26 cellular contexts compared by ENCODE assay signal in genomic region chr1:168419746-168420145, GRCh38.
DNase-seq lines count a peak whose midpoint lies in the region; ATAC-seq, FAIRE-seq and TF ChIP-seq lines count a peak whose summit lies in the region.
"Had no signal": no experiment of that assay in that cellular context is flagged by ENCODE, and none has a peak within 500 bp of the region (broad histone marks: within the 10 kb centered on the region; RNA-seq: fewer than 3 reads in every experiment).

No MANE protein-coding gene starts in this region.

- peak overlapping the region; percentile 16 for H3K27ac Mint-ChIP-seq in activated CD4-positive, alpha-beta T cell treated with anti-CD3 and anti-CD28 coated beads for 36 hours
- no peak overlapping the region for H3K27ac Mint-ChIP-seq in astrocyte (ENCODE audit: unreplicated experiment)
- H3K27ac Mint-ChIP-seq: type B pancreatic cell had no signal

- WGBS in mesodermal cell (ENCODE audit: insufficient coverage in 2 of 2), 2 experiments = 60% methylated on average over 1 of the region's 4 CpGs; no CpG with 5 or more reads in 1 of the 2 experiments

- CTCF ChIA-PET in activated CD4-positive, alpha-beta T cell treated with anti-CD3 and anti-CD28 coated beads for 36 hours (lab: Charles Lee) = interaction anchor here (1.8 kb wide), 1 partner anchor 20 kb away, joined by 5 read pairs; no protein-coding TSS in a partner anchor
- CTCF ChIA-PET in GM10248 (lab: Yijun Ruan, JAX) = no interaction called here

- no peak for DNase-seq in activated CD4-positive, alpha-beta T cell treated with anti-CD3 and anti-CD28 coated beads for 36 hours
- DNase-seq in activated CD4-positive, alpha-beta T cell treated with anti-CD3 and anti-CD28 coated beads for 4 hours = no peak
- DNase-seq in M059J (ENCODE audit: low read depth) (peak; percentile 44), astrocyte (ENCODE audit: low read depth) (peak; percentile 41), inferior parietal cortex (ENCODE audit: extremely low spot score) (no peak), HPDE6-E6E7 (ENCODE audit: extremely low spot score) (no peak), GM10248 (ENCODE audit: extremely low spot score) (no peak)
- DNase-seq: activated CD4-positive, CD25-positive, alpha-beta regulatory T cell treated with anti-CD3 and anti-CD28 coated beads, Interleukin-2, amount 50 U/mL, for 72 hours; BE2C; Calu3; cortex of kidney; glutamatergic neuron; KG1; midbrain; NCI-H2171; NCI-H69; right lobe of liver; stimulated activated CD4-positive, alpha-beta T cell treated with anti-CD3 and anti-CD28 coated beads, Interleukin-15, amount 100 ng/mL, for 24 hours had no signal

- H3K27ac ChIP-seq in astrocyte (ENCODE audit: low read depth, low read length) (no peak overlapping the region), mesodermal cell (ENCODE audit: low read depth, low read length, severe bottlenecking) (peak overlapping the region; percentile 75)
- H3K27ac ChIP-seq: 22Rv1, parathyroid adenoma, right lobe of liver had no signal

- intact Hi-C loops in activated CD4-positive, alpha-beta T cell treated with anti-CD3 and anti-CD28 coated beads for 36 hours (cut with DNase I, micrococcal nuclease) = loop anchor here (5.0 kb wide), 2 partner anchors 57 to 77 kb away; no protein-coding TSS in a partner anchor

- peaks cover 4% of the 10 kb centered on the region for H3K4me1 ChIP-seq in astrocyte (ENCODE audit: insufficient read depth, low read length)
- peaks cover 19% of the 10 kb centered on the region for H3K4me1 ChIP-seq in mesodermal cell (ENCODE audit: control insufficient read depth, insufficient read depth, low read length, poor library complexity, severe bottlenecking)
- H3K4me1 ChIP-seq: BE2C, parathyroid adenoma, right lobe of liver had no signal

- POLR2A ChIA-PET in activated CD4-positive, alpha-beta T cell treated with anti-CD3 and anti-CD28 coated beads for 36 hours (lab: Charles Lee) = no interaction called here
- POLR2A ChIA-PET in GM10248 (lab: Yijun Ruan, JAX) = no interaction called here

- no peaks in the 10 kb centered on the region for H4K20me1 ChIP-seq in astrocyte (ENCODE audit: insufficient read depth, low read length)

- H3K27me3 Mint-ChIP-seq in activated CD4-positive, alpha-beta T cell treated with anti-CD3 and anti-CD28 coated beads for 36 hours = no peaks in the 10 kb centered on the region
- peaks cover 5% of the 10 kb centered on the region for H3K27me3 Mint-ChIP-seq in astrocyte (ENCODE audit: low read depth, unreplicated experiment)
- H3K27me3 Mint-ChIP-seq: type B pancreatic cell had no signal

- peaks cover 20% of the 10 kb centered on the region for H3K4me1 Mint-ChIP-seq in activated CD4-positive, alpha-beta T cell treated with anti-CD3 and anti-CD28 coated beads for 36 hours
- peaks cover 16% of the 10 kb centered on the region for H3K4me1 Mint-ChIP-seq in astrocyte (ENCODE audit: low read depth, unreplicated experiment)

- no peak overlapping the region for H3K4me3 Mint-ChIP-seq in activated CD4-positive, alpha-beta T cell treated with anti-CD3 and anti-CD28 coated beads for 36 hours
- H3K4me3 Mint-ChIP-seq in astrocyte (ENCODE audit: unreplicated experiment) = no peak overlapping the region
- H3K4me3 Mint-ChIP-seq: natural killer cell treated with Interleukin-12 subunit alpha and Interleukin-12 subunit beta and Interleukin-15 and Interleukin-18, amount 100 ng/mL, for 72 hours; type B pancreatic cell had no signal

- H3K4me3 ChIP-seq in astrocyte (ENCODE audit: insufficient read depth, low read depth, low read length) (no peak overlapping the region), mesodermal cell (ENCODE audit: extremely low read depth, insufficient read depth, low read length, poor library complexity, severe bottlenecking) (no peak overlapping the region)
- H3K4me3 ChIP-seq: right lobe of liver had no signal

- H3K9me3 Mint-ChIP-seq in activated CD4-positive, alpha-beta T cell treated with anti-CD3 and anti-CD28 coated beads for 36 hours (ENCODE audit: low read depth) = no peaks in the 10 kb centered on the region
- H3K9me3 Mint-ChIP-seq in astrocyte (ENCODE audit: unreplicated experiment) = peaks cover 2% of the 10 kb centered on the region
- H3K9me3 Mint-ChIP-seq: natural killer cell treated with Interleukin-12 subunit alpha and Interleukin-12 subunit beta and Interleukin-15 and Interleukin-18, amount 100 ng/mL, for 72 hours; type B pancreatic cell had no signal

- ATAC-seq in activated CD4-positive, alpha-beta T cell treated with anti-CD3 and anti-CD28 coated beads for 36 hours = no peak
- ATAC-seq: natural killer cell treated with Interleukin-12 subunit alpha and Interleukin-12 subunit beta and Interleukin-15 and Interleukin-18, amount 100 ng/mL, for 72 hours; right lobe of liver; Right ventricle myocardium inferior had no signal

- H3K9me3 ChIP-seq in astrocyte (ENCODE audit: insufficient read depth, low read depth, low read length) (no peaks in the 10 kb centered on the region), mesodermal cell (ENCODE audit: control insufficient read depth, low read length) (no peaks in the 10 kb centered on the region)
- H3K9me3 ChIP-seq: BE2C, right lobe of liver had no signal

- H3K27me3 ChIP-seq in astrocyte (ENCODE audit: insufficient read depth, low read length) = no peaks in the 10 kb centered on the region
- H3K27me3 ChIP-seq: BE2C, right lobe of liver had no signal

- no peaks in the 10 kb centered on the region for H3K36me3 ChIP-seq in astrocyte (ENCODE audit: insufficient read depth, low read length)
- H3K36me3 ChIP-seq in mesodermal cell (ENCODE audit: control insufficient read depth, insufficient read depth, low read length) = no peaks in the 10 kb centered on the region
- H3K36me3 ChIP-seq: BE2C, right lobe of liver had no signal

- no peak for FAIRE-seq in astrocyte (lab: Jason Lieb, UNC)
- FAIRE-seq: endometrium, H1 had no signal

- no peaks in the 10 kb centered on the region for H3K79me2 ChIP-seq in astrocyte (ENCODE audit: insufficient read depth, low read length)
- H3K79me2 ChIP-seq: parathyroid adenoma had no signal

- TF ChIP-seq CTCF in astrocyte (IDR thresholded peaks at IDR 0.05; ENCODE audit: insufficient read depth, low read depth, low read length) (no peak), GM10248 (IDR thresholded peaks at IDR 0.05; ENCODE audit: control extremely low read depth, extremely low read depth, low read depth, missing control alignments) (no peak)

- H2AFZ ChIP-seq in astrocyte (ENCODE audit: low read depth, low read length) = no peak overlapping the region
- H2AFZ ChIP-seq: parathyroid adenoma had no signal

- no peak overlapping the region for H3K4me2 ChIP-seq in astrocyte (ENCODE audit: low read length)

- H3K36me3 Mint-ChIP-seq in activated CD4-positive, alpha-beta T cell treated with anti-CD3 and anti-CD28 coated beads for 36 hours (ENCODE audit: low read depth) = no peaks in the 10 kb centered on the region
- no peaks in the 10 kb centered on the region for H3K36me3 Mint-ChIP-seq in astrocyte (ENCODE audit: low read depth, unreplicated experiment)
- H3K36me3 Mint-ChIP-seq: natural killer cell treated with Interleukin-12 subunit alpha and Interleukin-12 subunit beta and Interleukin-15 and Interleukin-18, amount 100 ng/mL, for 72 hours; type B pancreatic cell had no signal

- H3K9ac ChIP-seq in astrocyte (ENCODE audit: low read length) = no peak overlapping the region
- H3K9ac ChIP-seq: parathyroid adenoma had no signal

Comparison
In these comparisons a context has a peak if more than half of its experiments do, and no peak if none do; other contexts are left out.
1. DNase-seq: peak in M059J (single experiment) and astrocyte (single experiment); none in activated CD4-positive, alpha-beta T cell treated with anti-CD3 and anti-CD28 coated beads for 36 hours (single experiment), activated CD4-positive, alpha-beta T cell treated with anti-CD3 and anti-CD28 coated beads for 4 hours (0 of 2), inferior parietal cortex (single experiment), HPDE6-E6E7 (single experiment) and GM10248 (single experiment).